ENCODE assay signal across 8 cellular contexts in genomic region chr14:21917699-21918436, GRCh38.
DNase-seq lines count a peak whose midpoint lies in the region; ATAC-seq lines count a peak whose summit lies in the region.

No MANE protein-coding gene starts in this region.

- intact Hi-C loops in left cardiac atrium (cut with DNase I) (no loop called here), sciatic nerve (cut with DNase I) (no loop called here)

- ATAC-seq in HG03066 (IDR thresholded peaks at IDR 0.05; ENCODE audit: low read depth, unreplicated experiment) (peak; percentile 64), left cardiac atrium (peak in 1 of 2 donors; percentile 38), sciatic nerve (peak; percentile 82), GM21447 (IDR thresholded peaks at IDR 0.05; ENCODE audit: unreplicated experiment) (no peak)

- peak; percentile 12 for DNase-seq in NCI-H510A treated with DMSO at 0.1 percent for 48 hours (lab: John Stamatoyannopoulos, UW)
- DNase-seq in NCI-H510A (lab: John Stamatoyannopoulos, UW), result no peak
- peak; percentile 55 for DNase-seq in RPMI8226
- DNase-seq in activated naive CD8-positive, alpha-beta T cell treated with anti-CD3 and anti-CD28 coated beads, Interleukin-2, amount 50 U/mL, for 16 hours (ENCODE audit: low read depth, low spot score), result peak; percentile 11
- DNase-seq in left cardiac atrium, result peak; percentile 30
- DNase-seq in sciatic nerve (ENCODE audit: low spot score), result peak; percentile 58
